ENCODE assay signal across 8 cellular contexts in genomic region chr11:10641314-10642206, GRCh38. TPM values are rescaled to one million over a fixed set of nuclear protein-coding genes. Genes with fewer than 3 reads are reported as not detected.
A peak's percentile ranks its signal among the peaks of the same experiment; 100 is the strongest.
DNase-seq lines count a peak whose midpoint lies in the region; ATAC-seq and TF ChIP-seq lines count a peak whose summit lies in the region.

No MANE protein-coding gene starts in this region.

- H3K27me3 ChIP-seq in BLaER1 (no peaks in the 10 kb centered on the region), dorsolateral prefrontal cortex (no peaks in the 10 kb centered on the region), WERI-Rb-1 (ENCODE audit: insufficient read depth, low read depth, severe bottlenecking) (no peaks in the 10 kb centered on the region)
- H3K27me3 ChIP-seq in CD4-positive, alpha-beta memory T cell (ENCODE audit: insufficient read depth, low read length): no peaks in the 10 kb centered on the region

- intact Hi-C loops in dorsolateral prefrontal cortex (cut with DNase I): loop anchor here (5.0 to 10.0 kb wide), 2 partner anchors 97 to 99 kb away; partner anchors contain the start of gene RNF141 (in 2 of the 2)
- intact Hi-C loops in CD4-positive, alpha-beta memory T cell (cut with micrococcal nuclease): no loop called here

- no peak overlapping the region for H3K4me3 ChIP-seq in BLaER1
- no peak overlapping the region for H3K4me3 ChIP-seq in dorsolateral prefrontal cortex
- no peak overlapping the region for H3K4me3 ChIP-seq in WERI-Rb-1 (ENCODE audit: low read depth, low read length)
- no peak overlapping the region for H3K4me3 ChIP-seq in CD4-positive, alpha-beta memory T cell (ENCODE audit: low read length in 2 of 2)

- H3K9ac ChIP-seq in BLaER1: no peak overlapping the region

- no peak for DNase-seq in dorsolateral prefrontal cortex
- DNase-seq in WERI-Rb-1: no peak
- DNase-seq in DMS153 (lab: John Stamatoyannopoulos, UW): no peak
- DNase-seq in CD4-positive, alpha-beta memory T cell: no peak
- no peak for DNase-seq in activated T-cell treated with anti-CD3 and anti-CD28 coated beads, Interleukin-2, amount 50 U/mL, for 1 hour

- peaks cover 0 to 1% of the 10 kb centered on the region in 2 donors for H3K27me3 Mint-ChIP-seq in CD4-positive, alpha-beta memory T cell

- TF ChIP-seq CTCF in dorsolateral prefrontal cortex (IDR thresholded peaks at IDR 0.05 in 54 of 56, conservative IDR thresholded peaks at IDR 0.05 in 2 of 56; ENCODE audit: low read depth in 1 of 56, partially characterized antibody in 56 of 56) (no peak), WERI-Rb-1 (IDR thresholded peaks at IDR 0.05; ENCODE audit: low read depth, low read length) (no peak)

- peak; percentile 79 for ATAC-seq in GM21367 (IDR thresholded peaks at IDR 0.05; ENCODE audit: unreplicated experiment)
- peak; percentile 68 for ATAC-seq in HG03442 (IDR thresholded peaks at IDR 0.05; ENCODE audit: unreplicated experiment)

- no peak overlapping the region for H3K27ac Mint-ChIP-seq in CD4-positive, alpha-beta memory T cell

- no peaks in the 10 kb centered on the region for H3K9me3 Mint-ChIP-seq in CD4-positive, alpha-beta memory T cell

- no peaks in the 10 kb centered on the region for H3K4me1 Mint-ChIP-seq in CD4-positive, alpha-beta memory T cell

- peaks cover 20% of the 10 kb centered on the region for H3K4me1 ChIP-seq in BLaER1
- H3K4me1 ChIP-seq in CD4-positive, alpha-beta memory T cell (ENCODE audit: insufficient read depth, low read length): no peaks in the 10 kb centered on the region

- CTCF ChIA-PET in CD4-positive, alpha-beta memory T cell (lab: Charles Lee; ENCODE audit: partially characterized antibody): interaction anchor here (0.7 kb wide), 1 partner anchor 13 kb away, joined by 4 read pairs; no protein-coding TSS in a partner anchor

- H3K9me3 ChIP-seq in BLaER1 (no peaks in the 10 kb centered on the region), WERI-Rb-1 (ENCODE audit: severe bottlenecking) (no peaks in the 10 kb centered on the region)
- H3K9me3 ChIP-seq in CD4-positive, alpha-beta memory T cell (ENCODE audit: control insufficient read depth in 1 of 2, low read length in 2 of 2): no peaks in the 10 kb centered on the region

- POLR2A ChIA-PET in CD4-positive, alpha-beta memory T cell (lab: Charles Lee; ENCODE audit: partially characterized antibody): no interaction called here

- peak overlapping the region; percentile 51 for H3K4me2 ChIP-seq in BLaER1

- no peaks in the 10 kb centered on the region for H4K20me1 ChIP-seq in BLaER1

- H3K36me3 Mint-ChIP-seq in CD4-positive, alpha-beta memory T cell: no peaks in the 10 kb centered on the region

- H3K27ac ChIP-seq in BLaER1 (no peak overlapping the region), dorsolateral prefrontal cortex (peak overlapping the region in 55 of 59 donors; percentile 19 to 94 (median 83)), WERI-Rb-1 (no peak overlapping the region)
- H3K27ac ChIP-seq in CD4-positive, alpha-beta memory T cell (ENCODE audit: low read depth, low read length): no peak overlapping the region

- no peaks in the 10 kb centered on the region for H3K36me3 ChIP-seq in BLaER1
- no peaks in the 10 kb centered on the region for H3K36me3 ChIP-seq in WERI-Rb-1
- no peaks in the 10 kb centered on the region for H3K36me3 ChIP-seq in CD4-positive, alpha-beta memory T cell (ENCODE audit: insufficient read depth, low read length)

- H3K4me3 Mint-ChIP-seq in CD4-positive, alpha-beta memory T cell: no peak overlapping the region

RNA-seq across cellular contexts. Expression of gene IRAG1, which starts 52.0 kb away (rescaled TPM):
- total RNA-seq in dorsolateral prefrontal cortex: 100 to 1,000 TPM in 18 of 120 experiments, 10 to 100 TPM in 102; 39.1 to 210 (median 73.5) TPM
- total RNA-seq in CD4-positive, alpha-beta memory T cell: not detected
- polyA plus RNA-seq in CD4-positive, alpha-beta memory T cell: not detected

Comparison
In these comparisons a context has a peak if more than half of its experiments do, and no peak if none do; other contexts are left out.
1. H3K27ac ChIP-seq: peak in dorsolateral prefrontal cortex (55 of 59); none in BLaER1 (single experiment), WERI-Rb-1 (single experiment) and CD4-positive, alpha-beta memory T cell (single experiment).
2. RNA of gene IRAG1, which starts 52.0 kb away (total RNA-seq): 39.1 to 210 TPM in dorsolateral prefrontal cortex; not detected in CD4-positive, alpha-beta memory T cell; every median in the first group is over 10 times any median in the second.